In genomic region chr2:99765919-99766318, GRCh38 we compare ENCODE assay signal across 32 cellular contexts.
"Had no signal": no experiment of that assay in that cellular context is flagged by ENCODE, and none has a peak within 500 bp of the region (broad histone marks: within the 10 kb centered on the region; RNA-seq: fewer than 3 reads in every experiment).

No MANE protein-coding gene starts in this region.

- H3K27me3 ChIP-seq: gastrocnemius medialis, neural progenitor cell, upper lobe of left lung had no signal

- H2AFZ ChIP-seq: neural progenitor cell, parathyroid adenoma had no signal

- ATAC-seq: activated CD8-positive, alpha-beta T cell treated with anti-CD3 and anti-CD28 coated beads for 36 hours; activated naive CD8-positive, alpha-beta T cell treated with anti-CD3 and anti-CD28 coated beads, Interleukin-2, amount 50 U/mL, for 24 hours; activated T-cell treated with anti-CD3 and anti-CD28 coated beads, Interleukin-2, amount 50 U/mL, for 4 hours; activated T-helper 17 cell treated with anti-CD3 and anti-CD28 coated beads, Interleukin-2, amount 50 U/mL, for 72 hours; gastrocnemius medialis; left colon; natural killer cell; psoas muscle; stimulated activated memory B cell treated with anti-CD40 and anti-IgM and Interleukin-4, amounts not matched to agents 10 μg/mL and 1 μg/mL and 100 μg/mL, for 72 hours; stimulated activated naive CD8-positive, alpha-beta T cell treated with anti-CD3 and anti-CD28 coated beads, Interleukin-15, amount 100 ng/mL, for 72 hours; T-helper 17 cell had no signal

- H3K4me1 ChIP-seq: gastrocnemius medialis, neural progenitor cell, parathyroid adenoma, psoas muscle, upper lobe of left lung had no signal

- H3K4me2 ChIP-seq: neural progenitor cell, smooth muscle cell had no signal

- H3K27me3 Mint-ChIP-seq: activated B cell treated with CpG ODN at 0.5 μM for 24 hours; activated CD8-positive, alpha-beta T cell treated with anti-CD3 and anti-CD28 coated beads for 36 hours; activated naive CD8-positive, alpha-beta T cell treated with anti-CD3 and anti-CD28 coated beads, Interleukin-2, amount 50 U/mL, for 24 hours; stimulated activated memory B cell treated with anti-CD40 and anti-IgM and Interleukin-4, amounts not matched to agents 10 μg/mL and 1 μg/mL and 100 μg/mL, for 72 hours had no signal

- FAIRE-seq: endometrium, keratinocyte had no signal

- H3K36me3 Mint-ChIP-seq: natural killer cell, neural progenitor cell had no signal

- H3K27ac ChIP-seq: epithelial cell of prostate, gastrocnemius medialis, neural progenitor cell, parathyroid adenoma, psoas muscle, upper lobe of left lung had no signal

- H3K4me3 ChIP-seq: gastrocnemius medialis, neural progenitor cell, psoas muscle, smooth muscle cell, upper lobe of left lung had no signal

- H3K27ac Mint-ChIP-seq: activated B cell treated with CpG ODN at 0.5 μM for 24 hours; activated CD8-positive, alpha-beta T cell treated with anti-CD3 and anti-CD28 coated beads for 36 hours; activated naive CD8-positive, alpha-beta T cell treated with anti-CD3 and anti-CD28 coated beads, Interleukin-2, amount 50 U/mL, for 24 hours; activated T-helper 17 cell treated with anti-CD3 and anti-CD28 coated beads, Interleukin-2, amount 50 U/mL, for 72 hours; natural killer cell; neural progenitor cell; stimulated activated memory B cell treated with anti-CD40 and anti-IgM and Interleukin-4, amounts not matched to agents 10 μg/mL and 1 μg/mL and 100 μg/mL, for 72 hours; T-helper 17 cell had no signal

- H3K36me3 ChIP-seq: gastrocnemius medialis, neural progenitor cell, upper lobe of left lung had no signal

- H3K9ac ChIP-seq: neural progenitor cell, parathyroid adenoma had no signal

- H3K9me3 ChIP-seq: gastrocnemius medialis, psoas muscle had no signal

- H3K4me1 Mint-ChIP-seq: activated naive CD8-positive, alpha-beta T cell treated with anti-CD3 and anti-CD28 coated beads, Interleukin-2, amount 50 U/mL, for 24 hours; activated T-helper 17 cell treated with anti-CD3 and anti-CD28 coated beads, Interleukin-2, amount 50 U/mL, for 72 hours; natural killer cell; stimulated activated naive CD8-positive, alpha-beta T cell treated with anti-CD3 and anti-CD28 coated beads, Interleukin-15, amount 100 ng/mL, for 72 hours; T-helper 17 cell had no signal

- DNase-seq: activated B cell treated with CpG ODN at 0.5 μM for 24 hours; activated CD4-positive, alpha-beta T cell treated with anti-CD3 and anti-CD28 coated beads, Interleukin-2, amount 50 U/mL, for 1 hour; activated CD8-positive, alpha-beta T cell treated with anti-CD3 and anti-CD28 coated beads for 36 hours; activated gamma-delta T cell treated with Interleukin-2 at 50 U/mL for 16 hours; activated naive CD4-positive, alpha-beta T cell treated with anti-CD3 and anti-CD28 coated beads, Interleukin-2, amount 50 U/mL, for 16 hours; activated naive CD8-positive, alpha-beta T cell treated with anti-CD3 and anti-CD28 coated beads, Interleukin-2, amount 50 U/mL, for 24 hours; activated T-cell treated with anti-CD3 and anti-CD28 coated beads, Interleukin-2, amount 50 U/mL, for 4 hours; amygdala; central memory CD4-positive, alpha-beta T cell; effector CD4-positive, alpha-beta T cell; gastrocnemius medialis; glutamatergic neuron; left colon; mesendoderm; natural killer cell; occipital lobe; psoas muscle; stimulated activated CD4-positive, alpha-beta T cell treated with anti-CD3 and anti-CD28 coated beads, Interleukin-1b, Interleukin-23, amount 100 ng/mL, for 48 hours; stimulated activated CD4-positive, alpha-beta T cell treated with anti-CD3 and anti-CD28 coated beads, Interleukin-4, amount 100 ng/mL, for 4 hours; stimulated activated CD8-positive, alpha-beta memory T cell treated with anti-CD3 and anti-CD28 coated beads, Interleukin-4, amount 100 ng/mL, for 48 hours; stimulated activated naive CD8-positive, alpha-beta T cell treated with anti-CD3 and anti-CD28 coated beads, Interleukin-15, amount 100 ng/mL, for 72 hours; substantia nigra; T-helper 17 cell; upper lobe of left lung had no signal

- H3K4me3 Mint-ChIP-seq: activated B cell treated with CpG ODN at 0.5 μM for 24 hours; activated CD8-positive, alpha-beta T cell treated with anti-CD3 and anti-CD28 coated beads for 36 hours; activated naive CD8-positive, alpha-beta T cell treated with anti-CD3 and anti-CD28 coated beads, Interleukin-2, amount 50 U/mL, for 24 hours; activated T-cell treated with anti-CD3 and anti-CD28 coated beads, Interleukin-2, amount 50 U/mL, for 4 hours; activated T-helper 17 cell treated with anti-CD3 and anti-CD28 coated beads, Interleukin-2, amount 50 U/mL, for 72 hours; natural killer cell; neural progenitor cell; stimulated activated memory B cell treated with anti-CD40 and anti-IgM and Interleukin-4, amounts not matched to agents 10 μg/mL and 1 μg/mL and 100 μg/mL, for 72 hours; stimulated activated naive CD8-positive, alpha-beta T cell treated with anti-CD3 and anti-CD28 coated beads, Interleukin-15, amount 100 ng/mL, for 72 hours; T-helper 17 cell had no signal
